7 cellular contexts compared by ENCODE assay signal in the genomic region with DNA sequence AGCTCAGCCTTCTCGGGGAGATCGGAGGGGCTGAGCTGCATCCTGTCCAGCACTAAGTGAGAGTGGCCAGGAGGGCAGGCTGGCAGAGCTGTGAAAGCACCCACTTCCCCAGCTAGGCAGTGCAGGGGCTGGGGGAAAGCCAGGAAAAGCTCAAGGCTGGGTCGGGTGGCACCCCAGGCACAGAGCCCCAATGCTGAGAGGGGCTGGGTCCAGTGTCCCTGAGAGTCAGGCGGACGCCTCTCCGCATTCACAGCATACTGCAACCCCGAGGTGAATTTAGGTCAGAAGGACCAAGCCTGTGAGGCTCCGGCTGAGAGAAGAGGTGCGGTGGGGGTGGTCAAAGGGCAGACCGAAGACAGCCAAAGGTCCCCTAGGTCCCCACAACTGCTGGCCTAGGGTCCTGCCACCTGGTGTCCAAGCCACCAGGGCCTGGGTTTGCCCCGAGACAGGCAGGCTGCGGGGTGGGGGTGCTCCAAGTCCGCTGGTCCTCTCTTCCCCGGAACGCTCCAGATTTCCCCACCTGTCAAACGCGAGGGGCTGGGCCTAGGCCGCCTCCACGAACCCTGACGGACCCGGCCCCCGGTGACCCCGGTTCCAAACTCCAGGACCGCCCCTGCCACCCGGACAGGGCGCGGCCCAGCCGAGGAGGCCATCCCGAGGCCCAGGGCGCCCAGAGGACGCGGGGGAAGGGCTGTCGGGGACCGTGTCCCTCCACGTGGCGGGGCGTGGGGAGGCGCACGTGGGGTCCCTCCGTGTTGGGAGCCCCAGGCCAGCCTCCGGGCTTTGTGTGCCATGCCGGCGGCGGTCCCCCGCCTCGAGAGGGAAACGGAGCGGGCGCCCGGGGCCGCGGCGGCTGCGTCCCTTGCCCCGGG. TPM values are rescaled to one million over a fixed set of nuclear protein-coding genes. Genes with fewer than 3 reads are reported as not detected.
DNase-seq lines count a peak whose midpoint lies in the region; ATAC-seq and TF ChIP-seq lines count a peak whose summit lies in the region.

No MANE protein-coding gene starts in this region.

- peaks cover 45% of the 10 kb centered on the region for H3K79me2 ChIP-seq in HCT116 (ENCODE audit: insufficient read depth, low read length)
- H3K79me2 ChIP-seq in MM.1S (ENCODE audit: low read length): peaks cover 41% of the 10 kb centered on the region

- no peaks in the 10 kb centered on the region for H3K27me3 ChIP-seq in HCT116 (ENCODE audit: insufficient read depth, low read length)
- H3K27me3 ChIP-seq in MM.1S (replicated peaks; ENCODE audit: insufficient read depth, low read length): no peaks in the 10 kb centered on the region
- no peaks in the 10 kb centered on the region for H3K27me3 ChIP-seq in sigmoid colon

- H3K36me3 ChIP-seq in HCT116 (ENCODE audit: control insufficient read depth in 1 of 2, insufficient read depth in 2 of 2, low read length in 2 of 2) (0 out of 4 replicates have a peak, but pooled peaks cover 0 to 3% of the 10 kb centered on the region in 2 experiments), MM.1S (replicated peaks; ENCODE audit: insufficient read depth, low read length) (no peaks in the 10 kb centered on the region), sigmoid colon (peaks cover 0 to 10% (median 0%) of the 10 kb centered on the region in 4 donors)

- no peaks in the 10 kb centered on the region for H3K9me3 ChIP-seq in HCT116 (ENCODE audit: control insufficient read depth in 1 of 2, insufficient read depth in 1 of 2, low read depth in 1 of 2, low read length in 2 of 2)
- H3K9me3 ChIP-seq in MM.1S (replicated peaks; ENCODE audit: insufficient read depth, low read length): no peaks in the 10 kb centered on the region
- no peaks in the 10 kb centered on the region for H3K9me3 ChIP-seq in sigmoid colon

- DNase-seq in HCT116 (ENCODE audit: low read depth, low spot score) (no peak), MM.1S (peak; percentile 6), left ventricle myocardium superior (peak; percentile 52), sigmoid colon (peak; percentile 73), foreskin melanocyte (no peak)
- DNase-seq in activated naive CD4-positive, alpha-beta T cell treated with anti-CD3 and anti-CD28 coated beads, Interleukin-2, amount 50 U/mL, for 72 hours (ENCODE audit: low spot score in 2 of 2): peak; percentile 43 to 67

- BruUV-seq in HCT116 (replicated peaks; lab: Mats Ljungman, UMichigan): no TSS peak

- peak; percentile 32 for ATAC-seq in GM18505 (IDR thresholded peaks at IDR 0.05; ENCODE audit: unreplicated experiment)
- ATAC-seq in HCT116: peak; percentile 41
- ATAC-seq in activated naive CD4-positive, alpha-beta T cell treated with anti-CD3 and anti-CD28 coated beads, Interleukin-2, amount 50 U/mL, for 72 hours: peak in 1 of 2 donors; percentile 39
- peak; percentile 28 for ATAC-seq in left ventricle myocardium superior

- H3K4me2 ChIP-seq in HCT116 (ENCODE audit: low read length): peak overlapping the region; percentile 98
- peak overlapping the region; percentile 60 for H3K4me2 ChIP-seq in MM.1S (ENCODE audit: low read depth, low read length)

- TF ChIP-seq EP300 in sigmoid colon (IDR thresholded peaks at IDR 0.05): no peak

- H3K27ac Mint-ChIP-seq in activated naive CD4-positive, alpha-beta T cell treated with anti-CD3 and anti-CD28 coated beads, Interleukin-2, amount 50 U/mL, for 72 hours: peak overlapping the region; percentile 56 to 88

- H3K36me3 Mint-ChIP-seq in activated naive CD4-positive, alpha-beta T cell treated with anti-CD3 and anti-CD28 coated beads, Interleukin-2, amount 50 U/mL, for 72 hours: peaks cover 7 to 10% of the 10 kb centered on the region in 2 donors

- H3K9ac ChIP-seq in HCT116 (ENCODE audit: low read length) (peak overlapping the region; percentile 93), MM.1S (ENCODE audit: low read length) (peak overlapping the region; percentile 78)

- H3K4me1 ChIP-seq in HCT116 (ENCODE audit: control insufficient read depth in 1 of 2, insufficient read depth in 2 of 2, low read length in 2 of 2) (peaks cover 3 to 19% of the 10 kb centered on the region in 2 experiments), MM.1S (ENCODE audit: low read length) (peaks cover 15% of the 10 kb centered on the region), sigmoid colon (peaks cover 0 to 34% (median 31%) of the 10 kb centered on the region in 4 donors)

- H4K20me1 ChIP-seq in HCT116 (ENCODE audit: insufficient read depth) (peaks cover 4% of the 10 kb centered on the region; the same call in 1 of the 2 replicates), MM.1S (ENCODE audit: insufficient read depth, low read length) (no peaks in the 10 kb centered on the region)

- no peaks in the 10 kb centered on the region for H3K9me3 Mint-ChIP-seq in activated naive CD4-positive, alpha-beta T cell treated with anti-CD3 and anti-CD28 coated beads, Interleukin-2, amount 50 U/mL, for 72 hours

- no peaks in the 10 kb centered on the region for H3K9me2 ChIP-seq in HCT116 (ENCODE audit: insufficient read depth)
- H3K9me2 ChIP-seq in MM.1S (replicated peaks; ENCODE audit: insufficient read depth, low read length): no peaks in the 10 kb centered on the region

- CTCF ChIA-PET in HCT116 (lab: Charles Lee): no interaction called here

- H3F3A ChIP-seq in MM.1S (ENCODE audit: insufficient read depth, low read length): peaks cover 19% of the 10 kb centered on the region

- H2AFZ ChIP-seq in HCT116 (ENCODE audit: low read depth, low read length, poor library complexity, severe bottlenecking): no peak overlapping the region
- no peak overlapping the region for H2AFZ ChIP-seq in MM.1S (ENCODE audit: low read length)

- no peak for TF ChIP-seq RAD21 in HCT116 (IDR thresholded peaks at IDR 0.05; ENCODE audit: low read depth)

- intact Hi-C loops in HCT116 (cut with micrococcal nuclease) (loop anchor here (5.0 kb wide), 1 partner anchor 234 kb away; no protein-coding TSS in a partner anchor), left ventricle myocardium superior (cut with micrococcal nuclease) (no loop called here), sigmoid colon (cut with DNase I) (loop anchor here (10.0 kb wide), 1 partner anchor 91 kb away; no protein-coding TSS in a partner anchor)

- TF ChIP-seq CTCF in HCT116 (IDR thresholded peaks at IDR 0.05 in 2 of 3, conservative IDR thresholded peaks at IDR 0.05 in 1 of 3; ENCODE audit: borderline replicate concordance in 1 of 3, insufficient read depth in 1 of 3, low read depth in 2 of 3, low read length in 2 of 3) (0 out of 6 replicates have a peak, but pooled peaks of 1 of the 3 experiments have one; percentile 19), MM.1S (IDR thresholded peaks at IDR 0.05; ENCODE audit: low read length) (no peak), sigmoid colon (IDR thresholded peaks at IDR 0.05) (no peak)

- WGBS in sigmoid colon, 2 donors: 1% methylated on average over 55 of the region's 55 CpGs

- TF ChIP-seq POLR2A in GM18505 (IDR thresholded peaks at IDR 0.05; ENCODE audit: borderline replicate concordance, extremely low read depth, insufficient read depth, insufficient read length) (no peak), HCT116 (IDR thresholded peaks at IDR 0.05; ENCODE audit: borderline replicate concordance, extremely low read depth, insufficient read depth, insufficient read length) (no peak), sigmoid colon (IDR thresholded peaks at IDR 0.05) (no peak)

- H3K4me3 ChIP-seq in HCT116 (replicated peaks in 1 of 2; ENCODE audit: low read depth in 1 of 2, low read length in 2 of 2): peak overlapping the region; percentile 88 to 96
- peak overlapping the region; percentile 78 for H3K4me3 ChIP-seq in MM.1S (ENCODE audit: low read length)
- H3K4me3 ChIP-seq in sigmoid colon: peak overlapping the region; percentile 72 to 97 (median 90)

- RAD21 ChIA-PET in HCT116 (lab: Charles Lee; ENCODE audit: low non-redundant PET in 1 of 2, low total read pairs in 2 of 2, uncharacterized antibody in 2 of 2, unreplicated experiment in 2 of 2): interaction anchor here in 1 of 2 experiments (0.6 kb wide), 2 partner anchors 135 to 713 kb away, joined by 3 to 4 read pairs; no protein-coding TSS in a partner anchor

- POLR2A ChIA-PET in HCT116 (lab: Charles Lee): interaction anchor here (0.7 kb wide), 1 partner anchor 28 kb away, joined by 4 read pairs; no protein-coding TSS in a partner anchor

- peak overlapping the region; percentile 85 for H3K27ac ChIP-seq in HCT116 (ENCODE audit: low read depth, low read length)
- H3K27ac ChIP-seq in MM.1S (ENCODE audit: low read length): peak overlapping the region; percentile 23; the same call in 1 of the 2 replicates
- peak overlapping the region; percentile 82 to 90 (median 84) for H3K27ac ChIP-seq in sigmoid colon

TF ChIP-seq in HCT116, 20 proteins besides CTCF, POLR2A, EP300 and RAD21:
- peak; percentile 79; the same call in 1 of the 2 replicates for TF ChIP-seq ZFX (IDR thresholded peaks at IDR 0.05)
- TF ChIP-seq MAX (IDR thresholded peaks at IDR 0.05): peak; percentile 84
- TF ChIP-seq SP1 (IDR thresholded peaks at IDR 0.05; ENCODE audit: low read depth): no peak
- no peak for TF ChIP-seq TCF7L2 (IDR thresholded peaks at IDR 0.05; ENCODE audit: borderline replicate concordance, extremely low read depth, insufficient read depth, insufficient read length)
- TF ChIP-seq CEBPB (IDR thresholded peaks at IDR 0.05; ENCODE audit: low read depth): no peak
TF ChIP-seq in HCT116: peak in this region for 2.

RNA-seq across cellular contexts. Expression of gene CAMKK2, which starts 0.5 kb away (rescaled TPM):
- total RNA-seq in HCT116 (2021; ENCODE audit: unreplicated experiment) (33.8 TPM), left ventricle myocardium superior (16.8 TPM), sigmoid colon (10 to 100 TPM; 21.6 to 33.8 (median 27.3) TPM)
- 18.5 and 23.1 TPM in 2 replicates for polyA plus RNA-seq in HCT116 (2012)
- 10 to 100 TPM; 15.0 to 27.7 TPM for total RNA-seq in activated naive CD4-positive, alpha-beta T cell treated with anti-CD3 and anti-CD28 coated beads, Interleukin-2, amount 50 U/mL, for 72 hours
- 10 to 100 TPM; 18.0 to 30.9 (median 25.0) TPM for polyA plus RNA-seq in sigmoid colon

RNA-seq across cellular contexts. Expression of gene ANAPC5, which starts 56.2 kb away (rescaled TPM):
- 112 TPM for total RNA-seq in HCT116 (2021; ENCODE audit: unreplicated experiment)
- polyA plus RNA-seq in HCT116 (2012): 86.0 and 98.5 TPM in 2 replicates
- 100 to 1,000 TPM in 1 of 2 donors, 10 to 100 TPM in 1; 95.5 to 125 TPM for total RNA-seq in activated naive CD4-positive, alpha-beta T cell treated with anti-CD3 and anti-CD28 coated beads, Interleukin-2, amount 50 U/mL, for 72 hours
- total RNA-seq in left ventricle myocardium superior: 59.2 TPM
- 10 to 100 TPM; 76.0 to 93.6 (median 85.9) TPM for total RNA-seq in sigmoid colon
- 10 to 100 TPM; 51.6 to 71.4 (median 70.3) TPM for polyA plus RNA-seq in sigmoid colon

Comparison
In these comparisons a context has a peak if more than half of its experiments do, and no peak if none do; other contexts are left out.
1. DNase-seq: peak in MM.1S (single experiment), activated naive CD4-positive, alpha-beta T cell treated with anti-CD3 and anti-CD28 coated beads, Interleukin-2, amount 50 U/mL, for 72 hours (2 of 2), left ventricle myocardium superior (single experiment) and sigmoid colon (single experiment); none in HCT116 (single experiment) and foreskin melanocyte (single experiment).
2. H3K27ac ChIP-seq: peak in every context shown above with its lines; median percentile 85 in HCT116; 84 in sigmoid colon; 23 in MM.1S.
3. Peak in every context shown above with its lines, with median percentiles within 50 percentile points of each other: H3K4me3 ChIP-seq.